Comparison of ENCODE assay signal across 8 cellular contexts in the genomic region with DNA sequence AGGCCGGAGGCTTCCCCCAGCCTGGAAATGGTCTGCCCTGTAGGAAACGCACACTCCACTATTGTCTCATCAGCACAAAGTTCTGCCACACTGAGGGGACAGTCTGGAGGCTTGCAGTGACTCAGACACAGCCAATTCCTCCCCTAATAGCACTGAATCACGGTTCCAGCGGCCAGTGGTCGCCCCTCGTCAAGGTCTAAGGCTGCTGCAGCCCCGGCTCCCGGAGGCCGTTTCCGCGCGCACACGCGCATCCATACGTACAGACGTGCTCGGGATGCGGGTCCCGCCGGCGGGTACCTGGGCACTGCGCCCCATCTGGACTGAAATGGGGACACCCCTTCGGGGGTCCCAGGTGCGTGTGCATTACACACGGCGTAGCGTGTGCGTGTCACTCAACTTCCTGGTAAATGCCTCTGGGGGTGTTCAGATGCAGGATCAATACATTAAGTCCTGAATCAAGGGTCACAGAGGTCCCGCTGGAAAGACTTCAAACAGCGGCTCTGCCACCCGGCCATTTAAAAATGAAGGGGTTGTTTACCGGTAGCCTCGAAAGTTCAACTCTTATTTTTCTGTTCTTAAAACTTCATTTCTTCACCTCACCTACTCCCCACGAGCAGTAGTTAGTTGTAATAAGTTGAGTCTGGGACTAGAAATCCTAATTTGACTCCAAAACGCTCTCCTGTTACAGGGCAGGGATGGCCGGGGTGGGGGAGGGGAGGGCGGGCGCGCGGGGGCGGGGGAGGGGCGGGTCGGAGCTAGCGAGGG. TPM values are rescaled to one million over a fixed set of nuclear protein-coding genes. Genes with fewer than 3 reads are reported as not detected.
A peak's percentile ranks its signal among the peaks of the same experiment; 100 is the strongest.
DNase-seq lines count a peak whose midpoint lies in the region; FAIRE-seq and TF ChIP-seq lines count a peak whose summit lies in the region.

No MANE protein-coding gene starts in this region.

- in situ Hi-C loops in brain microvascular endothelial cell (cut with HindIII; ENCODE audit: low pct_ligation_motif_present, low sequenced_read_pairs), result no loop called here

- H3K9me1 ChIP-seq in keratinocyte (ENCODE audit: control insufficient read depth, extremely low read depth, insufficient read depth, low read length), result no peaks in the 10 kb centered on the region

- peak overlapping the region; percentile 99 for H3K4me2 ChIP-seq in keratinocyte (ENCODE audit: control insufficient read depth, extremely low read depth, insufficient read depth, low read depth, low read length)

- no peak for FAIRE-seq in keratinocyte (lab: Jason Lieb, UNC)

- H4K20me1 ChIP-seq in keratinocyte (ENCODE audit: control insufficient read depth, extremely low read depth, insufficient read depth, low read length), result no peaks in the 10 kb centered on the region

- peak overlapping the region; percentile 95 for H2AFZ ChIP-seq in keratinocyte (ENCODE audit: control insufficient read depth, low read length)

- TF ChIP-seq CTCF in brain microvascular endothelial cell (IDR thresholded peaks at IDR 0.05; ENCODE audit: low read depth, low read length, missing control alignments) (no peak), keratinocyte (optimal IDR thresholded peaks at IDR 0.05 in 1 of 3, IDR thresholded peaks at IDR 0.05 in 1 of 3, conservative IDR thresholded peaks at IDR 0.05 in 1 of 3; ENCODE audit: extremely low read depth in 1 of 3, insufficient read depth in 2 of 3, low read length in 3 of 3) (no peak)

- DNase-seq in COR-L47 (lab: John Stamatoyannopoulos, UW) (peak; percentile 57), H7 (peak; percentile 66), NCI-H748 treated with DMSO at 0.1 percent for 48 hours (lab: John Stamatoyannopoulos, UW) (peak; percentile 41), brain microvascular endothelial cell (peak; percentile 40), keratinocyte (ENCODE audit: low read depth, low spot score) (no peak), pons (ENCODE audit: low spot score) (no peak), mucosa of gallbladder (ENCODE audit: low spot score) (no peak)
- DNase-seq in stimulated activated CD4-positive, alpha-beta T cell treated with anti-CD3 and anti-CD28 coated beads, Interleukin-15, amount 100 ng/mL, for 24 hours, result peak; percentile 29

- H3K27ac ChIP-seq in brain microvascular endothelial cell (no peak overlapping the region), keratinocyte (ENCODE audit: control insufficient read depth, insufficient read depth, low read length) (peak overlapping the region; percentile 68)

- peak overlapping the region; percentile 77 for H3K9ac ChIP-seq in keratinocyte (ENCODE audit: control insufficient read depth, extremely low read depth, insufficient read depth, low read length)

- H3K9me3 ChIP-seq in keratinocyte (ENCODE audit: control insufficient read depth, low read depth, low read length), result no peaks in the 10 kb centered on the region

- H3K79me2 ChIP-seq in keratinocyte (ENCODE audit: control insufficient read depth, insufficient read depth, low read length), result peaks cover 14% of the 10 kb centered on the region

- no peaks in the 10 kb centered on the region for H3K36me3 ChIP-seq in H7 (replicated peaks; ENCODE audit: control insufficient read depth, insufficient read depth, low read length)
- no peaks in the 10 kb centered on the region for H3K36me3 ChIP-seq in brain microvascular endothelial cell (replicated peaks)
- no peaks in the 10 kb centered on the region for H3K36me3 ChIP-seq in keratinocyte (ENCODE audit: control insufficient read depth in 2 of 2, extremely low read depth in 1 of 2, insufficient read depth in 2 of 2, low read length in 2 of 2)

- peak overlapping the region; percentile 72 for H3K4me3 ChIP-seq in H7 (ENCODE audit: insufficient read depth, low read depth, low read length)
- peak overlapping the region; percentile 69 for H3K4me3 ChIP-seq in brain microvascular endothelial cell (ENCODE audit: low read depth, low read length)
- peak overlapping the region; percentile 78 to 89 (median 85) for H3K4me3 ChIP-seq in keratinocyte (ENCODE audit: control insufficient read depth in 2 of 3, extremely low read depth in 1 of 3, insufficient read depth in 2 of 3, low read depth in 1 of 3, low read length in 3 of 3)

- H3K4me1 ChIP-seq in keratinocyte (ENCODE audit: control insufficient read depth, extremely low read depth, insufficient read depth, low read length), result peaks cover 9% of the 10 kb centered on the region

- dilution Hi-C loops in keratinocyte (cut with MboI; ENCODE audit: extremely low pct_ligation_motif_present, low sequenced_read_pairs), result no loop called here

- H3K27me3 ChIP-seq in H7 (ENCODE audit: control insufficient read depth, insufficient read depth, low read length) (peaks cover 36% of the 10 kb centered on the region), brain microvascular endothelial cell (replicated peaks) (no peaks in the 10 kb centered on the region), keratinocyte (ENCODE audit: control insufficient read depth, extremely low read depth, insufficient read depth, low read length) (no peaks in the 10 kb centered on the region)

RNA-seq across cellular contexts. Expression of gene ZNF516, which starts 0.6 kb away (rescaled TPM):
- total RNA-seq in H7 (2014; rRNA removed; shearing (Covaris generic)), result 41.8 and 53.9 TPM in 2 replicates
- polyA plus RNA-seq in keratinocyte, result 7.4 to 9.3 TPM (median 9.2 TPM) in 3 replicates
- polyA plus RNA-seq in keratinocyte (2011; ENCODE audit: low read depth), result 5.9 TPM
- polyA plus RNA-seq in keratinocyte (2011; cell fraction: cytosol; rRNA removed), result 5.2 and 5.6 TPM in 2 replicates
- 27.0 and 30.5 TPM in 2 replicates for polyA plus RNA-seq in keratinocyte (2011; cell fraction: nucleus; rRNA removed)
- polyA plus RNA-seq in keratinocyte (2012; ENCODE audit: low replicate concordance), result 14.0 and 14.2 TPM in 2 replicates
- 11.8 to 25.9 TPM (median 20.6 TPM) in 3 replicates for polyA minus RNA-seq in keratinocyte
- polyA minus RNA-seq in keratinocyte (2011; cell fraction: cytosol; rRNA and poly(A)+ RNA removed), result 16.7 TPM
- 30.6 and 40.4 TPM in 2 replicates for polyA minus RNA-seq in keratinocyte (2011; cell fraction: nucleus; rRNA and poly(A)+ RNA removed)
- total RNA-seq in mucosa of gallbladder, result 48.5 TPM

Comparison
In these comparisons a context has a peak if more than half of its experiments do, and no peak if none do; other contexts are left out.
1. DNase-seq: peak in COR-L47 (single experiment), H7 (single experiment), NCI-H748 treated with DMSO at 0.1 percent for 48 hours (single experiment), brain microvascular endothelial cell (single experiment) and stimulated activated CD4-positive, alpha-beta T cell treated with anti-CD3 and anti-CD28 coated beads, Interleukin-15, amount 100 ng/mL, for 24 hours (single experiment); none in keratinocyte (single experiment), pons (single experiment) and mucosa of gallbladder (single experiment).
2. Peak in every context shown above with its lines, with median percentiles within 50 percentile points of each other: H3K4me3 ChIP-seq.